8 cellular contexts compared by ENCODE assay signal in the genomic region with DNA sequence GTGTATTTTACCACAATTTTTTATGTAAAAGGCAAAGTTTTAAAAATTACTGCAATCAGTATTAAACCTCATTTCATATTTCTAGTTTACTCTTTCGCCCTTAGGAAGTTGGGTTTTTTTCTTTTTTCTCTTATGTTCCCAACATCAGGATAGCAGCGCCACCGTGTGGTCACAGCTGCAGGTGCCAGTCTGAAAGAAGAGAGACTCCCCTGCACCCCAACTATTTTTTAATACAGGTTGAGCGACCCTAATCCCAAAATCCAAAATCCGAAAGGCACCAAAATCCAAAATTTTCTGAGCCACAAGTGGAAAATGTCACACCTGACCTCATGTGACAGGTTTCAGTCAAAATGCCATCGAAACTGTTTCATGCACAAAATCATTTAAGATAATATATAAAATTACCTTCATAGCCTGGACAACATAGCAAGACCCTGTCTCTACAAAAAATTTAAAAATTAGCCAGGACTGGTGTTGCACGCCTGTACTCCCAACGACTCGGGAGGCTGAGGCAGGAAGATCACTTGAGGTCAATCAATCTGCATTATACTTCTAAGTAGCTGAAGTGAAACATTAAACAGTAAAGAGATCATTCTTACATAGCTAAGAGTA. TPM values are rescaled to one million over a fixed set of nuclear protein-coding genes. Genes with fewer than 3 reads are reported as not detected.
A peak's percentile ranks its signal among the peaks of the same experiment; 100 is the strongest.
DNase-seq lines count a peak whose midpoint lies in the region; ATAC-seq and TF ChIP-seq lines count a peak whose summit lies in the region.

No MANE protein-coding gene starts in this region.

- H3K27me3 ChIP-seq in Loucy (ENCODE audit: insufficient read depth, low read length, poor library complexity, severe bottlenecking): no peaks in the 10 kb centered on the region

- no peaks in the 10 kb centered on the region for H3F3A ChIP-seq in Loucy (ENCODE audit: low read depth)

- H3K4me1 Mint-ChIP-seq in activated naive CD8-positive, alpha-beta T cell treated with anti-CD3 and anti-CD28 coated beads for 36 hours: peaks cover 15% of the 10 kb centered on the region

- H3K36me3 ChIP-seq in Loucy (ENCODE audit: insufficient read depth, low read length): no peaks in the 10 kb centered on the region

- ATAC-seq in esophagus mucosa (no peak), HG03095 (IDR thresholded peaks at IDR 0.05; ENCODE audit: unreplicated experiment) (no peak)

- H3K4me3 ChIP-seq in Loucy (ENCODE audit: low read length, poor library complexity, severe bottlenecking): peak overlapping the region; percentile 10

- 0 out of 2 replicates have a peak overlapping the region, but pooled peaks have one; percentile 5 for H2AFZ ChIP-seq in Loucy (ENCODE audit: low read length)

- DNase-seq in DMS 273 treated with DMSO at 0.1 percent for 48 hours (lab: John Stamatoyannopoulos, UW) (peak; percentile 4), SKM-1 (lab: John Stamatoyannopoulos, UW; ENCODE audit: unreplicated experiment) (peak; percentile 13), cardiac septum (ENCODE audit: low spot score) (peak; percentile 81), renal cortical epithelial cell (ENCODE audit: low read depth) (peak; percentile 49)
- DNase-seq in activated naive CD8-positive, alpha-beta T cell treated with anti-CD3 and anti-CD28 coated beads for 36 hours: peak; percentile 65

- no peaks in the 10 kb centered on the region for H3K4me1 ChIP-seq in Loucy (ENCODE audit: insufficient read depth, low read length, poor library complexity, severe bottlenecking)

- no peaks in the 10 kb centered on the region for H4K20me1 ChIP-seq in Loucy (ENCODE audit: insufficient read depth, low read length, poor library complexity, severe bottlenecking)

- TF ChIP-seq CTCF in Loucy (conservative IDR thresholded peaks at IDR 0.05; ENCODE audit: low read length): peak; percentile 98

- H3K36me3 Mint-ChIP-seq in activated naive CD8-positive, alpha-beta T cell treated with anti-CD3 and anti-CD28 coated beads for 36 hours: no peaks in the 10 kb centered on the region

- H3K27ac Mint-ChIP-seq in activated naive CD8-positive, alpha-beta T cell treated with anti-CD3 and anti-CD28 coated beads for 36 hours: no peak overlapping the region

- H3K4me2 ChIP-seq in Loucy (ENCODE audit: low read depth, low read length, poor library complexity, severe bottlenecking): peak overlapping the region; percentile 44

- peaks cover 26% of the 10 kb centered on the region for H3K27me3 Mint-ChIP-seq in activated naive CD8-positive, alpha-beta T cell treated with anti-CD3 and anti-CD28 coated beads for 36 hours

- H3K9ac ChIP-seq in Loucy (ENCODE audit: low read depth, low read length, poor library complexity, severe bottlenecking): no peak overlapping the region

- H3K9me2 ChIP-seq in Loucy (replicated peaks; ENCODE audit: low read depth, low read length): no peaks in the 10 kb centered on the region

- no peak overlapping the region for H3K4me3 Mint-ChIP-seq in activated naive CD8-positive, alpha-beta T cell treated with anti-CD3 and anti-CD28 coated beads for 36 hours

- H3K9me3 ChIP-seq in Loucy (ENCODE audit: insufficient read depth, low read depth, low read length): no peaks in the 10 kb centered on the region

- intact Hi-C loops in cardiac septum (cut with DNase I): loop anchor here (10.0 kb wide), 1 partner anchor 222 kb away; no protein-coding TSS in a partner anchor

- no peaks in the 10 kb centered on the region for H3K9me3 Mint-ChIP-seq in activated naive CD8-positive, alpha-beta T cell treated with anti-CD3 and anti-CD28 coated beads for 36 hours

- H3K79me2 ChIP-seq in Loucy (ENCODE audit: insufficient read depth, low read length): no peaks in the 10 kb centered on the region

RNA-seq across cellular contexts. Expression of gene ASGR2, which starts 21.8 kb away (rescaled TPM):
- total RNA-seq in activated naive CD8-positive, alpha-beta T cell treated with anti-CD3 and anti-CD28 coated beads for 36 hours: not detected
- total RNA-seq in cardiac septum: 0.24 TPM
- total RNA-seq in renal cortical epithelial cell: not detected in 2 replicates
- total RNA-seq in esophagus mucosa: 0.24 TPM

RNA-seq across cellular contexts. Expression of gene ASGR1, which starts 42.8 kb away (rescaled TPM):
- total RNA-seq in activated naive CD8-positive, alpha-beta T cell treated with anti-CD3 and anti-CD28 coated beads for 36 hours: 1 to 10 TPM; 2.8 to 4.4 TPM
- total RNA-seq in cardiac septum: 0.54 TPM
- 0.60 and 0.87 TPM in 2 replicates for total RNA-seq in renal cortical epithelial cell
- 1.00 TPM for total RNA-seq in esophagus mucosa

RNA-seq across cellular contexts. Expression of gene CLEC10A, which starts 56.3 kb away (rescaled TPM):
- not detected for total RNA-seq in activated naive CD8-positive, alpha-beta T cell treated with anti-CD3 and anti-CD28 coated beads for 36 hours
- total RNA-seq in cardiac septum (3.0 TPM), renal cortical epithelial cell (not detected in 2 replicates), esophagus mucosa (0.92 TPM)

Comparison
In these comparisons a context has a peak if more than half of its experiments do, and no peak if none do; other contexts are left out.
1. DNase-seq: peak in every context shown above with its lines; median percentile 81 in cardiac septum; 65 in activated naive CD8-positive, alpha-beta T cell treated with anti-CD3 and anti-CD28 coated beads for 36 hours; 49 in renal cortical epithelial cell; 13 in SKM-1; 4 in DMS 273 treated with DMSO at 0.1 percent for 48 hours.